17 cellular contexts compared by ENCODE assay signal in the genomic region with DNA sequence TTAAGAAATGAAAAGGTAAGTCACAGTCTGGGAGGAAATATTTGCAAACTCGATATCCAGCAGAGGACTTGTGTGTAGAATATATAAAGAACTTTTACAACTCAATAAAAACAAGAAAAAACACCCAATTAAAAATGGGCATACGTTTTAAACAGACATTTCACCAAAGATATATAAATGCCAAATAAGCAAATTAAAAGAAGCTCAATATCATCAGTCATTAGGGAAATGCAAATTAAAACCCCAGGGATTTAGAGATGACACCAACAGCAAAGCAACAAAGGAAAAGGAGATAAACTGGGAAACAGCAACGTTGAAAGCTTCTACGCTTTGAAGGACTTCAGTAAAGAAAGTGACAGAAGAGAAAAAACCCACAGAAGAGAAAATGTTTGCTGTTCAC.
DNase-seq lines count a peak whose midpoint lies in the region; ATAC-seq, FAIRE-seq and TF ChIP-seq lines count a peak whose summit lies in the region.
"Had no signal": no experiment of that assay in that cellular context is flagged by ENCODE, and none has a peak within 500 bp of the region (broad histone marks: within the 10 kb centered on the region; RNA-seq: fewer than 3 reads in every experiment).

No MANE protein-coding gene starts in this region.

- H3K27ac ChIP-seq in A549 (no peak overlapping the region), Karpas-422 (ENCODE audit: low read length) (peak overlapping the region; percentile 83), K562 (ENCODE audit: extremely low read depth, low read depth, low read length) (no peak overlapping the region)
- H3K27ac ChIP-seq in BLaER1 treated with 17β-estradiol and CSF1 and Interleukin-3, amounts not matched to agents 10 nM and 100 nM = no peak overlapping the region
- H3K27ac ChIP-seq: GM23248, KMS-11 had no signal

- no peaks in the 10 kb centered on the region for H3K9me1 ChIP-seq in K562 (ENCODE audit: control insufficient read depth, insufficient read depth, low read length)

- H3K9me3 Mint-ChIP-seq in activated CD4-positive, alpha-beta memory T cell treated with anti-CD3 and anti-CD28 coated beads for 36 hours = peaks cover 13% of the 10 kb centered on the region

- peaks cover 14 to 25% (median 23%) of the 10 kb centered on the region in 11 experiments for H3K27me3 ChIP-seq in BLaER1 treated with 17β-estradiol and CSF1 and Interleukin-3, amounts not matched to agents 10 nM and 100 nM
- H3K27me3 ChIP-seq in Karpas-422 (ENCODE audit: low read length) (no peaks in the 10 kb centered on the region), K562 (ENCODE audit: control insufficient read depth in 2 of 2, insufficient read depth in 2 of 2, low read length in 2 of 2) (peaks cover 29 to 37% of the 10 kb centered on the region in 2 experiments)

- POLR2A ChIA-PET in A549 (lab: Yijun Ruan, JAX) = no interaction called here
- POLR2A ChIA-PET in K562 (lab: Yijun Ruan, JAX) = interaction anchor here (0.6 kb wide), 1 partner anchor 37 kb away, joined by 3 read pairs; no protein-coding TSS in a partner anchor
- POLR2A ChIA-PET in activated CD4-positive, alpha-beta memory T cell treated with anti-CD3 and anti-CD28 coated beads for 36 hours (lab: Charles Lee) = no interaction called here

- no peaks in the 10 kb centered on the region for H4K20me1 ChIP-seq in BLaER1 treated with 17β-estradiol and CSF1 and Interleukin-3, amounts not matched to agents 10 nM and 100 nM
- H4K20me1 ChIP-seq in Karpas-422 (ENCODE audit: insufficient read depth, low read depth, low read length) (no peaks in the 10 kb centered on the region), K562 (replicated peaks; ENCODE audit: control insufficient read depth, insufficient read depth, low read length) (no peaks in the 10 kb centered on the region)

- H3K9me2 ChIP-seq in Karpas-422 (replicated peaks; ENCODE audit: insufficient read depth, low read length) = no peaks in the 10 kb centered on the region

- no peak for TF ChIP-seq RAD21 in A549 (conservative IDR thresholded peaks at IDR 0.05 in 1 of 2, IDR thresholded peaks at IDR 0.05 in 1 of 2)
- no peak for TF ChIP-seq RAD21 in K562 (CRISPR knock-in tag; conservative IDR thresholded peaks at IDR 0.05 in 1 of 2, IDR thresholded peaks at IDR 0.05 in 1 of 2)

- TF ChIP-seq CTCF in A549 (IDR thresholded peaks at IDR 0.05) (no peak), K562 (IDR thresholded peaks at IDR 0.05 in 2 of 3, conservative IDR thresholded peaks at IDR 0.05 in 1 of 3; ENCODE audit: insufficient read depth in 2 of 3, low read depth in 1 of 3, low read length in 3 of 3) (no peak)

- in situ Hi-C loops in K562 (cut with MboI) = no loop called here

- CTCF ChIA-PET in A549 (lab: Yijun Ruan, JAX) = interaction anchor here (1.0 to 1.1 kb wide), 2 partner anchors 15 to 196 kb away, joined by 3 read pairs; no protein-coding TSS in a partner anchor
- CTCF ChIA-PET in K562 (lab: Yijun Ruan, JAX; ENCODE audit: low intra/inter-chr PET ratio) = no interaction called here
- CTCF ChIA-PET in activated CD4-positive, alpha-beta memory T cell treated with anti-CD3 and anti-CD28 coated beads for 36 hours (lab: Charles Lee) = no interaction called here

- H3K36me3 Mint-ChIP-seq in activated CD4-positive, alpha-beta memory T cell treated with anti-CD3 and anti-CD28 coated beads for 36 hours = peaks cover 13% of the 10 kb centered on the region
- H3K36me3 Mint-ChIP-seq: CD8-positive, alpha-beta T cell had no signal

- peaks cover 0 to 14% (median 0%) of the 10 kb centered on the region in 11 experiments; a peak in 5 of 22 replicates for H3K36me3 ChIP-seq in BLaER1 treated with 17β-estradiol and CSF1 and Interleukin-3, amounts not matched to agents 10 nM and 100 nM
- H3K36me3 ChIP-seq in Karpas-422 (ENCODE audit: insufficient read depth, low read length) = peaks cover 20% of the 10 kb centered on the region
- no peaks in the 10 kb centered on the region for H3K36me3 ChIP-seq in K562 (ENCODE audit: control insufficient read depth, insufficient read depth, low read length)
- H3K36me3 ChIP-seq: HAP-1 had no signal

- H3K4me1 ChIP-seq in A549 = no peaks in the 10 kb centered on the region
- H3K4me1 ChIP-seq in BLaER1 treated with 17β-estradiol and CSF1 and Interleukin-3, amounts not matched to agents 10 nM and 100 nM = peaks cover 0 to 30% (median 18%) of the 10 kb centered on the region in 10 experiments; a peak in 17 of 20 replicates
- peaks cover 51% of the 10 kb centered on the region for H3K4me1 ChIP-seq in Karpas-422 (ENCODE audit: low read length)
- peaks cover 6% of the 10 kb centered on the region in 2 experiments; a peak in 4 of 5 replicates for H3K4me1 ChIP-seq in K562 (replicated peaks in 1 of 2; ENCODE audit: control insufficient read depth in 2 of 2, insufficient read depth in 2 of 2, low read length in 2 of 2)
- H3K4me1 ChIP-seq: HAP-1 had no signal

- H3K79me2 ChIP-seq in Karpas-422 (ENCODE audit: low read length) (peaks cover 28% of the 10 kb centered on the region), K562 (ENCODE audit: control insufficient read depth, insufficient read depth, low read length) (no peaks in the 10 kb centered on the region)

- no peak for ATAC-seq in A549
- ATAC-seq in K562 = no peak
- ATAC-seq in HG03135 (IDR thresholded peaks at IDR 0.05; ENCODE audit: unreplicated experiment) = no peak
- ATAC-seq: CD8-positive, alpha-beta T cell had no signal

- intact Hi-C loops in K562 (cut with micrococcal nuclease) = loop anchor here (10.0 kb wide), 1 partner anchor 367 kb away; no protein-coding TSS in a partner anchor
- intact Hi-C loops in activated CD4-positive, alpha-beta memory T cell treated with anti-CD3 and anti-CD28 coated beads for 36 hours (cut with micrococcal nuclease) = loop anchor here (10.0 kb wide), 1 partner anchor 193 kb away; no protein-coding TSS in a partner anchor

- no peaks in the 10 kb centered on the region for H3K4me1 Mint-ChIP-seq in activated CD4-positive, alpha-beta memory T cell treated with anti-CD3 and anti-CD28 coated beads for 36 hours (ENCODE audit: low read depth)

- no peak overlapping the region for H3K4me3 ChIP-seq in A549
- H3K4me3 ChIP-seq in BLaER1 treated with 17β-estradiol and CSF1 and Interleukin-3, amounts not matched to agents 10 nM and 100 nM = no peak overlapping the region
- peak overlapping the region; percentile 20 for H3K4me3 ChIP-seq in Karpas-422 (ENCODE audit: low read length)
- H3K4me3 ChIP-seq in K562 = no peak overlapping the region
- H3K4me3 ChIP-seq: GM23248, HAP-1 had no signal

- no peak overlapping the region for H3K27ac Mint-ChIP-seq in activated CD4-positive, alpha-beta memory T cell treated with anti-CD3 and anti-CD28 coated beads for 36 hours
- H3K27ac Mint-ChIP-seq: CD8-positive, alpha-beta T cell had no signal

- no peak for DNase-seq in A549 (ENCODE audit: low read depth in 1 of 2, low spot score in 1 of 2)
- DNase-seq in Karpas-422 = peak; percentile 65
- no peak for DNase-seq in K562 (ENCODE audit: extremely low read depth in 1 of 4, low spot score in 3 of 4)
- DNase-seq in activated CD4-positive, alpha-beta memory T cell treated with anti-CD3 and anti-CD28 coated beads for 36 hours = no peak
- no peak for DNase-seq in RCC 7860 (ENCODE audit: low spot score)
- DNase-seq: AML-193; CD8-positive, alpha-beta T cell; GDM1; GM23248 had no signal

- H3K4me3 Mint-ChIP-seq in activated CD4-positive, alpha-beta memory T cell treated with anti-CD3 and anti-CD28 coated beads for 36 hours = no peak overlapping the region
- H3K4me3 Mint-ChIP-seq: CD8-positive, alpha-beta T cell had no signal

- BruUV-seq in K562 (replicated peaks; lab: Mats Ljungman, UMichigan) = no TSS peak

- peaks cover 37% of the 10 kb centered on the region for H3K27me3 Mint-ChIP-seq in activated CD4-positive, alpha-beta memory T cell treated with anti-CD3 and anti-CD28 coated beads for 36 hours

- no peak overlapping the region for H2AFZ ChIP-seq in Karpas-422 (ENCODE audit: low read length)
- no peak overlapping the region for H2AFZ ChIP-seq in K562 (ENCODE audit: low read depth, low read length)
- H2AFZ ChIP-seq: GM23248 had no signal

- TF ChIP-seq POLR2A in A549 (IDR thresholded peaks at IDR 0.05; ENCODE audit: low read length) (no peak), K562 (conservative IDR thresholded peaks at IDR 0.05) (no peak)

- whole genome bisulfite sequencing in A549 (ENCODE audit: missing lambda C conversion rate) = 36% methylated on average over 4 of the region's 4 CpGs
- 3% methylated on average over 4 of the region's 4 CpGs for WGBS in K562 (ENCODE audit: insufficient coverage, low coverage, missing lambda C conversion rate)

- FAIRE-seq in A549 (lab: Jason Lieb, UNC) (peak; percentile 7), K562 (lab: Jason Lieb, UNC) (peak; percentile 66), RCC 7860 (lab: Jason Lieb, UNC) (no peak)
- FAIRE-seq: A204.1, GM12892, GM18507, HTR-8/SVneo had no signal

- no peak overlapping the region for H3K4me2 ChIP-seq in A549
- H3K4me2 ChIP-seq in BLaER1 treated with 17β-estradiol and CSF1 and Interleukin-3, amounts not matched to agents 10 nM and 100 nM = peak overlapping the region in 7 of 11 experiments; percentile 18 to 55 (median 44); a peak in 12 of 22 replicates
- H3K4me2 ChIP-seq in Karpas-422 (ENCODE audit: low read depth, low read length, poor library complexity, severe bottlenecking) = peak overlapping the region; percentile 61
- H3K4me2 ChIP-seq in K562 (ENCODE audit: insufficient read depth, low read length) = no peak overlapping the region
- H3K4me2 ChIP-seq: KMS-11 had no signal

- peaks cover 39% of the 10 kb centered on the region for H3K9me3 ChIP-seq in A549
- H3K9me3 ChIP-seq in BLaER1 treated with 17β-estradiol and CSF1 and Interleukin-3, amounts not matched to agents 10 nM and 100 nM (replicated peaks in 1 of 11) = peaks cover 29 to 45% (median 43%) of the 10 kb centered on the region in 11 experiments
- peaks cover 10% of the 10 kb centered on the region for H3K9me3 ChIP-seq in Karpas-422 (ENCODE audit: low read length)
- peaks cover 11% of the 10 kb centered on the region for H3K9me3 ChIP-seq in K562 (replicated peaks; ENCODE audit: control insufficient read depth, insufficient read depth, low read depth, low read length)

- TF ChIP-seq EP300 in A549 (IDR thresholded peaks at IDR 0.05) (no peak), K562 (IDR thresholded peaks at IDR 0.05; ENCODE audit: low read length) (no peak)

- H3K9ac ChIP-seq in BLaER1 treated with 17β-estradiol and CSF1 and Interleukin-3, amounts not matched to agents 10 nM and 100 nM = no peak overlapping the region
- H3K9ac ChIP-seq in Karpas-422 (ENCODE audit: low read length) (no peak overlapping the region), K562 (ENCODE audit: insufficient read depth in 1 of 2, low read depth in 2 of 2, low read length in 2 of 2) (no peak overlapping the region)
- H3K9ac ChIP-seq: GM23248, KMS-11 had no signal

TF ChIP-seq in A549, 52 proteins besides CTCF, POLR2A, EP300 and RAD21:
- TF ChIP-seq MAFK (IDR thresholded peaks at IDR 0.05; ENCODE audit: partially characterized antibody) = peak; percentile 54
- TF ChIP-seq EHF (CRISPR knock-in tag; IDR thresholded peaks at IDR 0.05) = no peak

TF ChIP-seq in K562, 482 proteins besides CTCF, POLR2A, EP300 and RAD21 (continues in another document):
- no peak for TF ChIP-seq DPF2 (IDR thresholded peaks at IDR 0.05)
- peak; percentile 61 for TF ChIP-seq C11orf30 (IDR thresholded peaks at IDR 0.05; ENCODE audit: low read depth)
- no peak for TF ChIP-seq GTF2A2 (tag; IDR thresholded peaks at IDR 0.05)
- 0 out of 2 replicates have a peak, but pooled peaks have one; percentile 8 for TF ChIP-seq MAFF (IDR thresholded peaks at IDR 0.05; ENCODE audit: low read length)

Comparison
In these comparisons a context has a peak if more than half of its experiments do, and no peak if none do; other contexts are left out.
1. H3K4me2 ChIP-seq: peak in BLaER1 treated with 17β-estradiol and CSF1 and Interleukin-3, amounts not matched to agents 10 nM and 100 nM (7 of 11) and Karpas-422 (single experiment); none in A549 (single experiment) and K562 (single experiment).
2. Of the 35 proteins assayed by ChIP-seq in both K562 and A549: peak only in K562: none; only in A549: MAFK; in both: none; in neither: 34.